In genomic region chr19:10402441-10403038, GRCh38 we compare ENCODE assay signal across 7 cellular contexts. TPM values are rescaled to one million over a fixed set of nuclear protein-coding genes. Genes with fewer than 3 reads are reported as not detected.
DNase-seq lines count a peak whose midpoint lies in the region; ATAC-seq, FAIRE-seq and TF ChIP-seq lines count a peak whose summit lies in the region.

No MANE protein-coding gene starts in this region.

- no peak overlapping the region for H2BK20ac ChIP-seq in H1 (ENCODE audit: low read length)

- peak overlapping the region; percentile 63 to 88 (median 84) for H3K9ac ChIP-seq in H1 (replicated peaks in 1 of 4; ENCODE audit: extremely low read depth in 1 of 4, low read depth in 3 of 4, low read length in 3 of 4)

- intact Hi-C loops in Panc1 (cut with micrococcal nuclease; ENCODE audit: unreplicated experiment), result no loop called here

- H4K91ac ChIP-seq in H1 (replicated peaks; ENCODE audit: insufficient read length, low read length), result no peak overlapping the region

- CTCF ChIA-PET in Panc1 (lab: Charles Lee), result no interaction called here
- CTCF ChIA-PET in H1 (lab: Charles Lee; ENCODE audit: partially characterized antibody), result interaction anchor here (1.0 to 10.5 kb wide), 4 partner anchors 12 to 114 kb away, joined by 3 to 172 read pairs (median 6); partner anchors contain the start of gene ICAM5

- H3K4ac ChIP-seq in H1 (replicated peaks; ENCODE audit: insufficient read length, low read depth, low read length), result no peak overlapping the region

- POLR2A ChIA-PET in Panc1 (lab: Charles Lee), result interaction anchor here (0.6 kb wide), 2 partner anchors 16 to 135 kb away, joined by 4 read pairs; no protein-coding TSS in a partner anchor
- POLR2A ChIA-PET in H1 (lab: Charles Lee; ENCODE audit: partially characterized antibody), result interaction anchor here (0.7 to 5.9 kb wide), 5 partner anchors 15 to 187 kb away, joined by 3 to 33 read pairs (median 6); partner anchors contain the start of gene RAVER1

- H3K4me3 ChIP-seq in GM12865 (ENCODE audit: low read depth, low read length) (peak overlapping the region; percentile 96), Panc1 (ENCODE audit: low read depth in 2 of 2, low read length in 2 of 2) (peak overlapping the region; percentile 79 to 99), H1 (ENCODE audit: extremely low read depth in 1 of 4, insufficient read depth in 2 of 4, low read depth in 3 of 4, low read length in 4 of 4) (peak overlapping the region; percentile 71 to 98 (median 98))

- no peak for FAIRE-seq in H1 (lab: Jason Lieb, UNC)

- 12% methylated on average over 15 of the region's 15 CpGs; no CpG with 5 or more reads in 1 of the 2 experiments for WGBS in H1 (ENCODE audit: extremely low coverage in 1 of 2, insufficient coverage in 1 of 2, insufficient read length in 1 of 2, insufficient replicate concordance in 2 of 2, low coverage in 1 of 2, low lambda C conversion rate in 2 of 2, missing lambda C conversion rate in 1 of 2), 2 experiments

- TF ChIP-seq RAD21 in H1 (IDR thresholded peaks at IDR 0.05 in 1 of 2, conservative IDR thresholded peaks at IDR 0.05 in 1 of 2; ENCODE audit: low read depth in 2 of 2, low read length in 2 of 2), result no peak

- in situ Hi-C loops in Panc1 (cut with HindIII; ENCODE audit: low pct_unique_long_range_greater_than_20kb, low sequenced_read_pairs), result no loop called here

- no peak overlapping the region for H2BK12ac ChIP-seq in H1 (ENCODE audit: low read depth, low read length)

- H3K14ac ChIP-seq in H1 (ENCODE audit: insufficient read length), result no peak overlapping the region

- no peak for ATAC-seq in Panc1
- no peak for ATAC-seq in natural killer cell treated with Interleukin-12 subunit alpha and Interleukin-12 subunit beta and Interleukin-15 and Interleukin-18, amount 100 ng/mL, for 72 hours
- ATAC-seq in esophagus mucosa, result no peak

- H3K4me1 ChIP-seq in Panc1 (ENCODE audit: control insufficient read depth, insufficient read depth, low read length), result peaks cover 9% of the 10 kb centered on the region; the same call in 1 of the 2 replicates
- peaks cover 3 to 8% (median 5%) of the 10 kb centered on the region in 4 experiments; a peak in 5 of 7 replicates for H3K4me1 ChIP-seq in H1 (replicated peaks in 1 of 4; ENCODE audit: control insufficient read depth in 3 of 4, insufficient read depth in 4 of 4, low read length in 3 of 4)

- no peak overlapping the region for H4K5ac ChIP-seq in H1 (ENCODE audit: insufficient read length, low read depth, low read length)

- peak overlapping the region; percentile 53 to 98 for H3K4me2 ChIP-seq in H1 (ENCODE audit: insufficient read depth in 1 of 2, low read depth in 2 of 2, low read length in 2 of 2)

- TF ChIP-seq POLR2A in H1 (IDR thresholded peaks at IDR 0.05; ENCODE audit: control extremely low read depth in 1 of 2, low read depth in 2 of 2, low read length in 2 of 2), result no peak

- H3K79me1 ChIP-seq in H1 (ENCODE audit: low read depth, low read length), result peaks cover 10% of the 10 kb centered on the region

- no peak overlapping the region for H3K23ac ChIP-seq in H1 (ENCODE audit: insufficient read length)

- no peaks in the 10 kb centered on the region for H3K9me3 Mint-ChIP-seq in natural killer cell treated with Interleukin-12 subunit alpha and Interleukin-12 subunit beta and Interleukin-15 and Interleukin-18, amount 100 ng/mL, for 72 hours

- H3K79me2 ChIP-seq in H1 (ENCODE audit: control insufficient read depth in 1 of 2, insufficient read depth in 2 of 2, low read length in 2 of 2), result peaks cover 17 to 54% of the 10 kb centered on the region in 2 experiments

- no peak for TF ChIP-seq EP300 in H1 (IDR thresholded peaks at IDR 0.05; ENCODE audit: borderline replicate concordance in 1 of 2, low read depth in 2 of 2, low read length in 2 of 2)

- H3K27ac Mint-ChIP-seq in natural killer cell treated with Interleukin-12 subunit alpha and Interleukin-12 subunit beta and Interleukin-15 and Interleukin-18, amount 100 ng/mL, for 72 hours, result peak overlapping the region; percentile 81 to 94

- H4K20me1 ChIP-seq in H1 (replicated peaks in 1 of 2; ENCODE audit: control insufficient read depth in 1 of 2, insufficient read depth in 2 of 2, low read length in 2 of 2), result peaks cover 9 to 22% of the 10 kb centered on the region in 2 experiments

- no peak overlapping the region for H2AK5ac ChIP-seq in H1 (ENCODE audit: low read depth, low read length)

- H3K27me3 ChIP-seq in Panc1 (ENCODE audit: control insufficient read depth, insufficient read depth, low read length) (no peaks in the 10 kb centered on the region), H1 (replicated peaks in 1 of 4; ENCODE audit: control insufficient read depth in 3 of 4, extremely low read depth in 1 of 4, insufficient read depth in 3 of 4, low read length in 3 of 4) (peaks cover 3 to 15% (median 9%) of the 10 kb centered on the region in 4 experiments; a peak in 5 of 7 replicates)

- TF ChIP-seq CTCF in GM12865 (IDR thresholded peaks at IDR 0.05; ENCODE audit: insufficient read depth, low read depth, low read length, missing control alignments) (no peak), Panc1 (IDR thresholded peaks at IDR 0.05) (no peak), H1 (IDR thresholded peaks at IDR 0.05; ENCODE audit: control extremely low read depth in 1 of 3, insufficient read depth in 1 of 3, low read depth in 1 of 3, low read length in 3 of 3) (no peak)

- peaks cover 12% of the 10 kb centered on the region for H3K36me3 Mint-ChIP-seq in natural killer cell treated with Interleukin-12 subunit alpha and Interleukin-12 subunit beta and Interleukin-15 and Interleukin-18, amount 100 ng/mL, for 72 hours

- H3K23me2 ChIP-seq in H1 (ENCODE audit: low read depth, low read length), result peaks cover 17% of the 10 kb centered on the region

- H3K27ac ChIP-seq in Panc1 (ENCODE audit: low read length) (peak overlapping the region; percentile 94), H1 (ENCODE audit: low read depth, low read length) (no peak overlapping the region)

- no peak overlapping the region for H2BK15ac ChIP-seq in H1 (ENCODE audit: low read length)

- peak overlapping the region; percentile 62 for H3K56ac ChIP-seq in H1 (replicated peaks; ENCODE audit: insufficient read length, low read depth, low read length)

- no peaks in the 10 kb centered on the region for H3K27me3 Mint-ChIP-seq in natural killer cell treated with Interleukin-12 subunit alpha and Interleukin-12 subunit beta and Interleukin-15 and Interleukin-18, amount 100 ng/mL, for 72 hours

- H3K18ac ChIP-seq in H1 (ENCODE audit: extremely low read depth, low read length), result no peak overlapping the region

- H3K4me3 Mint-ChIP-seq in natural killer cell treated with Interleukin-12 subunit alpha and Interleukin-12 subunit beta and Interleukin-15 and Interleukin-18, amount 100 ng/mL, for 72 hours, result peak overlapping the region; percentile 92

- H3K4me1 Mint-ChIP-seq in natural killer cell treated with Interleukin-12 subunit alpha and Interleukin-12 subunit beta and Interleukin-15 and Interleukin-18, amount 100 ng/mL, for 72 hours (ENCODE audit: low read depth in 2 of 2), result peaks cover 51 to 53% of the 10 kb centered on the region in 2 donors

- no peak overlapping the region for H4K8ac ChIP-seq in H1 (ENCODE audit: extremely low read depth, insufficient read depth, low read length)

- DNase-seq in GM12865 (ENCODE audit: low read depth), result no peak
- no peak for DNase-seq in Panc1 (ENCODE audit: low read depth, low spot score)
- no peak for DNase-seq in H1 (ENCODE audit: low read depth in 1 of 2, low spot score in 2 of 2)
- DNase-seq in natural killer cell treated with Interleukin-12 subunit alpha and Interleukin-12 subunit beta and Interleukin-15 and Interleukin-18, amount 100 ng/mL, for 72 hours (ENCODE audit: low spot score), result peak; percentile 53
- DNase-seq in middle frontal gyrus (ENCODE audit: extremely low spot score, low spot score), result no peak
- no peak for DNase-seq in hepatic stellate cell (ENCODE audit: low spot score)

- BruUV-seq in Panc1 (replicated peaks; lab: Mats Ljungman, UMichigan), result no TSS peak

- H2BK5ac ChIP-seq in H1 (ENCODE audit: low read depth, low read length), result no peak overlapping the region

- H3K36me3 ChIP-seq in Panc1 (ENCODE audit: control insufficient read depth, insufficient read depth, low read length), result peaks cover 2% of the 10 kb centered on the region
- H3K36me3 ChIP-seq in H1 (ENCODE audit: control insufficient read depth in 2 of 4, insufficient read depth in 4 of 4, low read length in 3 of 4), result peaks cover 0 to 3% (median 0%) of the 10 kb centered on the region in 4 experiments; a peak in 4 of 8 replicates

- H2AFZ ChIP-seq in H1 (ENCODE audit: low read length), result no peak overlapping the region

- H2BK120ac ChIP-seq in H1 (replicated peaks; ENCODE audit: low read depth, low read length), result no peak overlapping the region

- H3K9me3 ChIP-seq in Panc1 (ENCODE audit: control insufficient read depth, insufficient read depth, low read depth, low read length) (no peaks in the 10 kb centered on the region), H1 (ENCODE audit: insufficient read depth in 2 of 2, low read depth in 1 of 2, low read length in 1 of 2) (no peaks in the 10 kb centered on the region)

RNA-seq across cellular contexts. Expression of gene CDC37, which starts 0.8 kb away (rescaled TPM):
- 162 TPM for total RNA-seq in Panc1 (2021; ENCODE audit: unreplicated experiment)
- 300 TPM for polyA plus RNA-seq in Panc1 (2012; ENCODE audit: insufficient read length)
- total RNA-seq in H1 (2021; fragmentation: NEBNext Ultra II Directional; extraction: Animal tissue kit (Norgen Biotek cat#: 25700)), result 162 and 164 TPM in 2 replicates
- polyA plus RNA-seq in H1 (2011; rRNA removed), result 181 and 285 TPM in 2 replicates
- 404 TPM for polyA plus RNA-seq in H1 (2011; cell fraction: cytosol; rRNA removed)
- 587 TPM for polyA plus RNA-seq in H1 (2011; cell fraction: nucleus; rRNA removed)
- 155 to 277 TPM (median 276 TPM) in 4 replicates for polyA plus RNA-seq in H1 (2012, experiment 1 of 2)
- polyA plus RNA-seq in H1 (2012, experiment 2 of 2), result 150 TPM
- polyA plus RNA-seq in H1 (2013, experiment 1 of 2), result 155 TPM
- polyA plus RNA-seq in H1 (2013, experiment 2 of 2), result 145 TPM
- 66.0 and 91.9 TPM in 2 replicates for polyA minus RNA-seq in H1 (2011; rRNA and poly(A)+ RNA removed)
- polyA minus RNA-seq in H1 (2011; cell fraction: cytosol; rRNA and poly(A)+ RNA removed), result 104 TPM
- polyA minus RNA-seq in H1 (2011; cell fraction: nucleus; rRNA and poly(A)+ RNA removed), result 73.2 TPM
- total RNA-seq in natural killer cell treated with Interleukin-12 subunit alpha and Interleukin-12 subunit beta and Interleukin-15 and Interleukin-18, amount 100 ng/mL, for 72 hours, result 100 to 1,000 TPM; 228 to 368 TPM
- total RNA-seq in esophagus mucosa, result 86.5 TPM

RNA-seq across cellular contexts. Expression of gene PDE4A, which starts 17.8 kb away (rescaled TPM):
- total RNA-seq in Panc1 (2021; ENCODE audit: unreplicated experiment) (25.8 TPM), esophagus mucosa (0.92 TPM)
- 23.8 TPM for polyA plus RNA-seq in Panc1 (2012; ENCODE audit: insufficient read length)
- 4.4 and 5.0 TPM in 2 replicates for total RNA-seq in H1 (2021; fragmentation: NEBNext Ultra II Directional; extraction: Animal tissue kit (Norgen Biotek cat#: 25700))
- polyA plus RNA-seq in H1 (2011; rRNA removed), result 2.0 and 3.4 TPM in 2 replicates
- 1.8 TPM for polyA plus RNA-seq in H1 (2011; cell fraction: cytosol; rRNA removed)
- polyA plus RNA-seq in H1 (2011; cell fraction: nucleus; rRNA removed), result 2.5 TPM
- polyA plus RNA-seq in H1 (2012, experiment 1 of 2), result 2.6 to 4.2 TPM (median 3.9 TPM) in 4 replicates
- polyA plus RNA-seq in H1 (2012, experiment 2 of 2), result 3.2 TPM
- 3.3 TPM for polyA plus RNA-seq in H1 (2013, experiment 1 of 2)
- 3.4 TPM for polyA plus RNA-seq in H1 (2013, experiment 2 of 2)
- polyA minus RNA-seq in H1 (2011; rRNA and poly(A)+ RNA removed), result 2.8 and 3.4 TPM in 2 replicates
- 4.5 TPM for polyA minus RNA-seq in H1 (2011; cell fraction: cytosol; rRNA and poly(A)+ RNA removed)
- polyA minus RNA-seq in H1 (2011; cell fraction: nucleus; rRNA and poly(A)+ RNA removed), result 2.3 TPM
- total RNA-seq in natural killer cell treated with Interleukin-12 subunit alpha and Interleukin-12 subunit beta and Interleukin-15 and Interleukin-18, amount 100 ng/mL, for 72 hours, result 10 to 100 TPM; 14.5 to 46.6 TPM

RNA-seq across cellular contexts. Expression of gene TYK2, which starts 22.2 kb away (rescaled TPM):
- total RNA-seq in Panc1 (2021; ENCODE audit: unreplicated experiment) (104 TPM), esophagus mucosa (51.1 TPM)
- polyA plus RNA-seq in Panc1 (2012; ENCODE audit: insufficient read length), result 78.8 TPM
- 40.8 and 42.7 TPM in 2 replicates for total RNA-seq in H1 (2021; fragmentation: NEBNext Ultra II Directional; extraction: Animal tissue kit (Norgen Biotek cat#: 25700))
- 32.1 and 47.6 TPM in 2 replicates for polyA plus RNA-seq in H1 (2011; rRNA removed)
- 37.8 TPM for polyA plus RNA-seq in H1 (2011; cell fraction: cytosol; rRNA removed)
- 184 TPM for polyA plus RNA-seq in H1 (2011; cell fraction: nucleus; rRNA removed)
- polyA plus RNA-seq in H1 (2012, experiment 1 of 2), result 44.3 to 65.1 TPM (median 54.1 TPM) in 4 replicates
- 41.2 TPM for polyA plus RNA-seq in H1 (2012, experiment 2 of 2)
- polyA plus RNA-seq in H1 (2013, experiment 1 of 2), result 39.9 TPM
- 36.9 TPM for polyA plus RNA-seq in H1 (2013, experiment 2 of 2)
- polyA minus RNA-seq in H1 (2011; rRNA and poly(A)+ RNA removed), result 22.6 and 28.0 TPM in 2 replicates
- polyA minus RNA-seq in H1 (2011; cell fraction: cytosol; rRNA and poly(A)+ RNA removed), result 20.1 TPM
- polyA minus RNA-seq in H1 (2011; cell fraction: nucleus; rRNA and poly(A)+ RNA removed), result 32.9 TPM
- total RNA-seq in natural killer cell treated with Interleukin-12 subunit alpha and Interleukin-12 subunit beta and Interleukin-15 and Interleukin-18, amount 100 ng/mL, for 72 hours, result 100 to 1,000 TPM; 310 to 453 TPM
